In genomic region chr14:100761481-100761880, GRCh38 we compare ENCODE assay signal across 13 cellular contexts. TPM values are rescaled to one million over a fixed set of nuclear protein-coding genes. Genes with fewer than 3 reads are reported as not detected.
DNase-seq lines count a peak whose midpoint lies in the region; ATAC-seq and TF ChIP-seq lines count a peak whose summit lies in the region.
"Had no signal": no experiment of that assay in that cellular context is flagged by ENCODE, and none has a peak within 500 bp of the region (broad histone marks: within the 10 kb centered on the region; RNA-seq: fewer than 3 reads in every experiment).

No MANE protein-coding gene starts in this region.

- peak; percentile 93 for DNase-seq in ELR (ENCODE audit: low read depth)
- DNase-seq in NCI-H69 (lab: John Stamatoyannopoulos, UW): peak; percentile 53
- DNase-seq in cardiac fibroblast (ENCODE audit: low read depth in 2 of 2): peak; percentile 51 to 57
- no peak for DNase-seq in left lung
- no peak for DNase-seq in T-helper 2 cell
- no peak for DNase-seq in T-helper 1 cell
- no peak for DNase-seq in NCI-H526 (lab: John Stamatoyannopoulos, UW)
- no peak for DNase-seq in activated CD8-positive, alpha-beta memory T cell treated with anti-CD3 and anti-CD28 coated beads, Interleukin-2, amount 50 U/mL, for 4 hours
- DNase-seq: COR-L47, endodermal cell, H7 had no signal

- H3K4me3 ChIP-seq in cardiac fibroblast (replicated peaks in 1 of 2; ENCODE audit: low read depth in 2 of 2, low read length in 2 of 2): no peak overlapping the region
- H3K4me3 ChIP-seq in left lung: no peak overlapping the region
- H3K4me3 ChIP-seq: adrenal gland, suprapubic skin had no signal

- H3K27me3 ChIP-seq in left lung: no peaks in the 10 kb centered on the region
- H3K27me3 ChIP-seq: adrenal gland had no signal

- no peaks in the 10 kb centered on the region for H3K4me1 ChIP-seq in left lung
- H3K4me1 ChIP-seq: adrenal gland, suprapubic skin had no signal

- no peak overlapping the region for H3K27ac ChIP-seq in left lung
- H3K27ac ChIP-seq: adrenal gland, suprapubic skin had no signal

- H3K36me3 ChIP-seq in left lung: no peaks in the 10 kb centered on the region
- H3K36me3 ChIP-seq: adrenal gland, suprapubic skin had no signal

- TF ChIP-seq CTCF in cardiac fibroblast (IDR thresholded peaks at IDR 0.05; ENCODE audit: low read depth, low read length) (no peak), left lung (IDR thresholded peaks at IDR 0.05) (no peak)

- no peaks in the 10 kb centered on the region for H3K9me3 ChIP-seq in left lung
- H3K9me3 ChIP-seq: adrenal gland, suprapubic skin had no signal

- peak; percentile 61 for ATAC-seq in left lung

- intact Hi-C loops in left lung (cut with DNase I): no loop called here

RNA-seq across cellular contexts. Expression of gene DLK1, which starts 34.8 kb away (rescaled TPM):
- under 1 TPM in 1 of 2 donors, not detected in 1; 0.26 TPM for total RNA-seq in left lung
- total RNA-seq: suprapubic skin had no signal

Comparison
In these comparisons a context has a peak if more than half of its experiments do, and no peak if none do; other contexts are left out.
1. DNase-seq: peak in ELR (single experiment), NCI-H69 (single experiment) and cardiac fibroblast (2 of 2); none in left lung (0 of 2), T-helper 2 cell (0 of 5), T-helper 1 cell (0 of 5), NCI-H526 (0 of 2) and activated CD8-positive, alpha-beta memory T cell treated with anti-CD3 and anti-CD28 coated beads, Interleukin-2, amount 50 U/mL, for 4 hours (single experiment).